14 cellular contexts compared by ENCODE assay signal in the genomic region with DNA sequence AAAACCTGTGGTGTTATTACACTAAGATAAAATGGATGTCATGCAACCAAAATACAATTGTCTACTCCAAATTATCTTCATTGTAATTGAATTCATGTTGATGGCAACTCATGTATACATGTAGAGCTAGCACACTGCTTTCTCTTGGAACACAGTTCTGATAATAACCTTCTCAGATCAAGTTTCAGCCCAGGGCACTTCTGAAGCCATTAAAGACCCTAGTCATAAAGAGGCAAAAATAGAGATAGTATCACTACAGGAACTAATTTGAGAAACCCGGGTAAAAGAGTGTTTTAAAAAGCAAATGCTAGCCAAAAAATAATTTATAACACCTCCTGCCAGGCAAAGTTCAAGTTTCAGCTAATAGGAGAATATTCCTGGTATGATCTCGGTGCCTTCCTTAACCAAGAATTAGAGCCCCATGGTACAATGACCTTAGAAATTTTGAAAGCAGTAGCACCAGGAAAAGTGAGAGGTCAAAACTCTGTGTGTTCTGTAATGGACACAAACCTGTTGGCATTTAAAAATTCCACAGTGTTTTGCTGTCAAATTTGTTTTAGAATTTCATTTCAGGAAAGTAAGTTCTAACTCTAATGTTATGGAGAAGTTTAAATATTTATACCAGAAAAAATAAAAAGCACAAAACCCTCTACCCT.
DNase-seq lines count a peak whose midpoint lies in the region; ATAC-seq and TF ChIP-seq lines count a peak whose summit lies in the region.
"Had no signal": no experiment of that assay in that cellular context is flagged by ENCODE, and none has a peak within 500 bp of the region (broad histone marks: within the 10 kb centered on the region; RNA-seq: fewer than 3 reads in every experiment).

No MANE protein-coding gene starts in this region.

- in situ Hi-C loops in transverse colon (cut with MboI; ENCODE audit: low pct_ligation_motif_present in 1 of 4, low pct_unique_long_range_greater_than_20kb in 1 of 4, low sequenced_read_pairs in 3 of 4) = no loop called here

- H3K36me3 Mint-ChIP-seq in naive thymus-derived CD8-positive, alpha-beta T cell = peaks cover 0 to 4% (median 0%) of the 10 kb centered on the region in 3 donors
- H3K36me3 Mint-ChIP-seq: neural progenitor cell had no signal

- POLR2A ChIA-PET in naive thymus-derived CD8-positive, alpha-beta T cell (lab: Charles Lee) = no interaction called here

- DNase-seq in NCI-H748 (lab: John Stamatoyannopoulos, UW; ENCODE audit: unreplicated experiment) = peak; percentile 21
- DNase-seq in NCI-H748 treated with DMSO at 0.1 percent for 48 hours (lab: John Stamatoyannopoulos, UW) = no peak
- DNase-seq in ascending aorta (ENCODE audit: low spot score in 2 of 2) = no peak
- no peak for DNase-seq in transverse colon
- DNase-seq in UCSD-AML1 (lab: John Stamatoyannopoulos, UW; ENCODE audit: unreplicated experiment) = no peak
- DNase-seq in naive thymus-derived CD8-positive, alpha-beta T cell = no peak
- no peak for DNase-seq in lower lobe of right lung
- DNase-seq: activated B cell treated with CpG ODN at 0.5 μM for 24 hours; anterior cingulate cortex; SHP77 treated with DMSO at 0.1 percent for 48 hours; stimulated activated CD4-positive, alpha-beta T cell treated with anti-CD3 and anti-CD28 coated beads, Interleukin-2, amount 100 ng/mL, for 48 hours had no signal

- peak overlapping the region; percentile 31 to 54 for H3K27ac ChIP-seq in ascending aorta
- peak overlapping the region; percentile 81 for H3K27ac ChIP-seq in muscle layer of duodenum (ENCODE audit: low read length)
- peak overlapping the region; percentile 56 to 72 (median 65) for H3K27ac ChIP-seq in transverse colon
- no peak overlapping the region for H3K27ac ChIP-seq in lower lobe of right lung
- H3K27ac ChIP-seq: KMS-11, neural progenitor cell had no signal

- peaks cover 0 to 2% (median 0%) of the 10 kb centered on the region in 4 donors for H3K4me1 Mint-ChIP-seq in naive thymus-derived CD8-positive, alpha-beta T cell
- H3K4me1 Mint-ChIP-seq: activated B cell treated with CpG ODN at 0.5 μM for 24 hours had no signal

- no peak for TF ChIP-seq POLR2A in transverse colon (IDR thresholded peaks at IDR 0.05)

- TF ChIP-seq CTCF in ascending aorta (IDR thresholded peaks at IDR 0.05) = no peak
- no peak for TF ChIP-seq CTCF in transverse colon (IDR thresholded peaks at IDR 0.05)
- TF ChIP-seq CTCF in lower lobe of right lung (IDR thresholded peaks at IDR 0.05) = no peak

- no peak overlapping the region for H3K4me3 Mint-ChIP-seq in naive thymus-derived CD8-positive, alpha-beta T cell
- H3K4me3 Mint-ChIP-seq: activated B cell treated with CpG ODN at 0.5 μM for 24 hours, neural progenitor cell had no signal

- no peak for TF ChIP-seq EP300 in transverse colon (IDR thresholded peaks at IDR 0.05; ENCODE audit: low read depth)

- H3K36me3 ChIP-seq in ascending aorta = no peaks in the 10 kb centered on the region
- no peaks in the 10 kb centered on the region for H3K36me3 ChIP-seq in muscle layer of duodenum (ENCODE audit: control insufficient read depth in 1 of 2, insufficient read depth in 2 of 2, low read length in 2 of 2)
- no peaks in the 10 kb centered on the region for H3K36me3 ChIP-seq in transverse colon
- H3K36me3 ChIP-seq in lower lobe of right lung = no peaks in the 10 kb centered on the region
- H3K36me3 ChIP-seq: neural progenitor cell had no signal

- WGBS in transverse colon (ENCODE audit: low coverage in 1 of 2), 2 donors = 34 to 49% methylated on average over 2 of the region's 2 CpGs

- H3K9me3 ChIP-seq in ascending aorta (no peaks in the 10 kb centered on the region), muscle layer of duodenum (ENCODE audit: control insufficient read depth in 1 of 2, low read length in 2 of 2) (no peaks in the 10 kb centered on the region), transverse colon (no peaks in the 10 kb centered on the region), lower lobe of right lung (no peaks in the 10 kb centered on the region)

- intact Hi-C loops in ascending aorta (cut with DNase I) = loop anchor here (1.0 to 5.0 kb wide), 3 partner anchors 104 to 149 kb away; a partner anchor contains a TSS
- intact Hi-C loops in transverse colon (cut with DNase I; ENCODE audit: low total_unique reads) = no loop called here
- intact Hi-C loops in lower lobe of right lung (cut with DNase I) = no loop called here

- no peak for ATAC-seq in naive thymus-derived CD8-positive, alpha-beta T cell
- ATAC-seq in lower lobe of right lung = no peak

- H3K27me3 ChIP-seq in ascending aorta = no peaks in the 10 kb centered on the region
- H3K27me3 ChIP-seq in muscle layer of duodenum (ENCODE audit: low read depth, low read length) = no peaks in the 10 kb centered on the region
- H3K27me3 ChIP-seq in transverse colon = no peaks in the 10 kb centered on the region
- no peaks in the 10 kb centered on the region for H3K27me3 ChIP-seq in lower lobe of right lung (ENCODE audit: low read depth)
- H3K27me3 ChIP-seq: neural progenitor cell had no signal

- H3K27me3 Mint-ChIP-seq in naive thymus-derived CD8-positive, alpha-beta T cell = peaks cover 9 to 19% (median 14%) of the 10 kb centered on the region in 5 donors

- H3K4me1 ChIP-seq in ascending aorta (peaks cover 0 to 11% of the 10 kb centered on the region in 2 donors), muscle layer of duodenum (ENCODE audit: control insufficient read depth in 1 of 2, insufficient read depth in 2 of 2, low read length in 2 of 2) (peaks cover 0 to 6% of the 10 kb centered on the region in 2 donors), transverse colon (peaks cover 0 to 3% (median 1%) of the 10 kb centered on the region in 4 donors), lower lobe of right lung (peaks cover 5% of the 10 kb centered on the region)
- H3K4me1 ChIP-seq: neural progenitor cell had no signal

- H3K9me3 Mint-ChIP-seq in naive thymus-derived CD8-positive, alpha-beta T cell = no peaks in the 10 kb centered on the region
- H3K9me3 Mint-ChIP-seq: activated B cell treated with CpG ODN at 0.5 μM for 24 hours had no signal

- H3K4me3 ChIP-seq in ascending aorta (no peak overlapping the region), muscle layer of duodenum (ENCODE audit: low read depth in 1 of 2, low read length in 2 of 2) (no peak overlapping the region), transverse colon (no peak overlapping the region), lower lobe of right lung (no peak overlapping the region)
- H3K4me3 ChIP-seq: neural progenitor cell had no signal

- H3K27ac Mint-ChIP-seq in naive thymus-derived CD8-positive, alpha-beta T cell = no peak overlapping the region
- H3K27ac Mint-ChIP-seq: activated B cell treated with CpG ODN at 0.5 μM for 24 hours, neural progenitor cell had no signal
